ENCODE assay signal across 8 cellular contexts in genomic region chr18:23136326-23137092, GRCh38. TPM values are rescaled to one million over a fixed set of nuclear protein-coding genes. Genes with fewer than 3 reads are reported as not detected.
A peak's percentile ranks its signal among the peaks of the same experiment; 100 is the strongest.
DNase-seq lines count a peak whose midpoint lies in the region; ATAC-seq and TF ChIP-seq lines count a peak whose summit lies in the region.

No MANE protein-coding gene starts in this region.

- peak overlapping the region; percentile 23 for H2AFZ ChIP-seq in ACC112 (ENCODE audit: low read length, unreplicated experiment)

- DNase-seq in LNCaP clone FGC (ENCODE audit: low read depth) (no peak), sigmoid colon (no peak), NCI-H1436 (lab: John Stamatoyannopoulos, UW) (no peak), NCI-H446 treated with DMSO at 0.1 percent for 48 hours (lab: John Stamatoyannopoulos, UW) (no peak)

- H3K9me3 ChIP-seq in iPS-15b (ENCODE audit: control insufficient read depth, insufficient read depth, low read length) (no peaks in the 10 kb centered on the region), sigmoid colon (no peaks in the 10 kb centered on the region)

- peak overlapping the region; percentile 77 for H3K9ac ChIP-seq in iPS-15b (ENCODE audit: low read depth, low read length)

- ATAC-seq in GM18502 (IDR thresholded peaks at IDR 0.05; ENCODE audit: poor library complexity, unreplicated experiment), result peak; percentile 29

- intact Hi-C loops in sigmoid colon (cut with DNase I), result loop anchor here (1.0 to 10.0 kb wide), 4 partner anchors 91 to 366 kb away; partner anchors contain the start of genes RBBP8 and RMC1

- TF ChIP-seq CTCF in LNCaP clone FGC (IDR thresholded peaks at IDR 0.05; ENCODE audit: control insufficient read depth, extremely low read depth, insufficient read depth) (no peak), sigmoid colon (IDR thresholded peaks at IDR 0.05) (no peak)

- H3K36me3 ChIP-seq in ACC112 (ENCODE audit: insufficient read depth, low read length) (no peaks in the 10 kb centered on the region), iPS-15b (ENCODE audit: control insufficient read depth, insufficient read depth, low read length) (no peaks in the 10 kb centered on the region), sigmoid colon (no peaks in the 10 kb centered on the region)

- WGBS in sigmoid colon, 2 donors, result 8 to 15% methylated on average over 72 of the region's 72 CpGs

- H3K27ac ChIP-seq in ACC112 (ENCODE audit: low read depth, low read length), result peak overlapping the region; percentile 11; the same call in 1 of the 2 replicates
- H3K27ac ChIP-seq in angular gyrus (ENCODE audit: low read depth, low read length), result peak overlapping the region; percentile 13
- H3K27ac ChIP-seq in sigmoid colon, result peak overlapping the region; percentile 61 to 75 (median 72)

- H3K4me1 ChIP-seq in ACC112 (ENCODE audit: control insufficient read depth, insufficient read depth, low read length, unreplicated experiment) (peaks cover 4% of the 10 kb centered on the region), iPS-15b (ENCODE audit: control insufficient read depth, insufficient read depth, low read length) (peaks cover 22% of the 10 kb centered on the region), sigmoid colon (peaks cover 0 to 32% (median 23%) of the 10 kb centered on the region in 4 donors)

- H3K27me3 ChIP-seq in ACC112 (ENCODE audit: insufficient read depth, low read length) (no peaks in the 10 kb centered on the region), iPS-15b (ENCODE audit: control insufficient read depth, insufficient read depth, low read length) (peaks cover 2% of the 10 kb centered on the region), sigmoid colon (peaks cover 0 to 12% (median 0%) of the 10 kb centered on the region in 3 donors)

- TF ChIP-seq POLR2A in sigmoid colon (IDR thresholded peaks at IDR 0.05), result no peak

- peaks cover 13% of the 10 kb centered on the region for H3K79me2 ChIP-seq in ACC112 (ENCODE audit: control insufficient read depth, insufficient read depth, low read length, unreplicated experiment)

- TF ChIP-seq EP300 in sigmoid colon (IDR thresholded peaks at IDR 0.05), result no peak

- H3K4me3 ChIP-seq in ACC112 (ENCODE audit: low read depth, low read length), result peak overlapping the region; percentile 81
- H3K4me3 ChIP-seq in LNCaP clone FGC (ENCODE audit: low read depth, low read length), result peak overlapping the region; percentile 64
- H3K4me3 ChIP-seq in iPS-15b (ENCODE audit: low read depth, low read length), result peak overlapping the region; percentile 45
- H3K4me3 ChIP-seq in sigmoid colon, result peak overlapping the region; percentile 32 to 76 (median 66)

RNA-seq across cellular contexts. Expression of gene CABLES1, which starts 1.2 kb away (rescaled TPM):
- 1 to 10 TPM; 1.9 to 4.3 (median 3.8) TPM for total RNA-seq in sigmoid colon
- polyA plus RNA-seq in sigmoid colon, result 1 to 10 TPM; 3.5 to 7.2 (median 5.1) TPM

Comparison
In these comparisons a context has a peak if more than half of its experiments do, and no peak if none do; other contexts are left out.
1. H3K27ac ChIP-seq: peak in every context shown above with its lines; median percentile 72 in sigmoid colon; 13 in angular gyrus; 11 in ACC112.